Comparison of ENCODE assay signal across 2 cellular contexts in the genomic region with DNA sequence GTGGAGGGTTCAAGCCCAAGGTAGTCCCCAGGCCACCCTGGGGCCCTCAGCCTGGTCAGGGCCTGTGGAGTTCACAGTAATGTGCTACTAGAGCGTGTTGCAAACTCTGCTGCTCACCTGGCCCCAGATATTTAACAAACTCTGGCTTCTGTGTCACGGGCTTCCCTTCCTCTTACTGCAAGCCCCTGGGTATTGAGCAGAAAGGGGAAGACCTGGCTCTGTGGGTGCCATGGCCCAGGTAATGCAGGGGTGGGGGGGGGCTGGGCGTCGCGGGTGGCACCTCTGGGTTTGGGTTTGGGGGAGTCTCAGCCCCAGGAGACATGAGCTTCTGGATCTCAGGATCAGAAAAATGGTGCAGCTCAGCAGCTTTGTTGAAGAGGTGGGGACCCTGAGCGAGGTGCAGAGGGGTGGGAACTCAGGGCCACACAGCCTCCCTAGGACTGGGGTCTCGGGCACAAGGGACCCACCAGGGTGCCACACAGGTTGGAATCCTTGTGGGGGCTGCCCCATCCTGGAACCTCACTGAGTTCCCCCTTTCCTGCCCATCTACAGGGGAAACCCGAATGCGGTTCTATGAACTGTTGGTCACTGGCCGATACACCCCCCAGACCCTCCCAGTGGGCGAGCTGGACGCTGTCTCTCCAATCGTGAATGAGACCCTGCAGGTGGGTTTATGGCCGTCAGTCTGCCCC.
TF ChIP-seq lines count a peak whose summit lies in the region.

No MANE protein-coding gene starts in this region.

TF ChIP-seq in SK-N-SH, 30 proteins besides CTCF, POLR2A, EP300 and RAD21:
- TF ChIP-seq, protein P1, sequence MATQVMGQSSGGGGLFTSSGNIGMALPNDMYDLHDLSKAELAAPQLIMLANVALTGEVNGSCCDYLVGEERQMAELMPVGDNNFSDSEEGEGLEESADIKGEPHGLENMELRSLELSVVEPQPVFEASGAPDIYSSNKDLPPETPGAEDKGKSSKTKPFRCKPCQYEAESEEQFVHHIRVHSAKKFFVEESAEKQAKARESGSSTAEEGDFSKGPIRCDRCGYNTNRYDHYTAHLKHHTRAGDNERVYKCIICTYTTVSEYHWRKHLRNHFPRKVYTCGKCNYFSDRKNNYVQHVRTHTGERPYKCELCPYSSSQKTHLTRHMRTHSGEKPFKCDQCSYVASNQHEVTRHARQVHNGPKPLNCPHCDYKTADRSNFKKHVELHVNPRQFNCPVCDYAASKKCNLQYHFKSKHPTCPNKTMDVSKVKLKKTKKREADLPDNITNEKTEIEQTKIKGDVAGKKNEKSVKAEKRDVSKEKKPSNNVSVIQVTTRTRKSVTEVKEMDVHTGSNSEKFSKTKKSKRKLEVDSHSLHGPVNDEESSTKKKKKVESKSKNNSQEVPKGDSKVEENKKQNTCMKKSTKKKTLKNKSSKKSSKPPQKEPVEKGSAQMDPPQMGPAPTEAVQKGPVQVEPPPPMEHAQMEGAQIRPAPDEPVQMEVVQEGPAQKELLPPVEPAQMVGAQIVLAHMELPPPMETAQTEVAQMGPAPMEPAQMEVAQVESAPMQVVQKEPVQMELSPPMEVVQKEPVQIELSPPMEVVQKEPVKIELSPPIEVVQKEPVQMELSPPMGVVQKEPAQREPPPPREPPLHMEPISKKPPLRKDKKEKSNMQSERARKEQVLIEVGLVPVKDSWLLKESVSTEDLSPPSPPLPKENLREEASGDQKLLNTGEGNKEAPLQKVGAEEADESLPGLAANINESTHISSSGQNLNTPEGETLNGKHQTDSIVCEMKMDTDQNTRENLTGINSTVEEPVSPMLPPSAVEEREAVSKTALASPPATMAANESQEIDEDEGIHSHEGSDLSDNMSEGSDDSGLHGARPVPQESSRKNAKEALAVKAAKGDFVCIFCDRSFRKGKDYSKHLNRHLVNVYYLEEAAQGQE (IDR thresholded peaks at IDR 0.05; ENCODE audit: low read depth, low read length): no peak
- TF ChIP-seq RFX5 (IDR thresholded peaks at IDR 0.05; ENCODE audit: low read length) (no peak), FOXM1 (IDR thresholded peaks at IDR 0.05; ENCODE audit: low read depth) (no peak), RCOR1 (IDR thresholded peaks at IDR 0.05; ENCODE audit: low read length) (no peak), RXRA (IDR thresholded peaks at IDR 0.05; ENCODE audit: borderline replicate concordance, low read depth) (no peak), NRF1 (IDR thresholded peaks at IDR 0.05; ENCODE audit: low read depth, low read length) (no peak), GATA2 (CRISPR knock-in tag; IDR thresholded peaks at IDR 0.05) (no peak), YY1 (IDR thresholded peaks at IDR 0.05; ENCODE audit: low read depth) (no peak), TCF12 (IDR thresholded peaks at IDR 0.05) (no peak), NFIC (IDR thresholded peaks at IDR 0.05; ENCODE audit: borderline replicate concordance) (no peak), SMC3 (IDR thresholded peaks at IDR 0.05; ENCODE audit: low read depth, low read length) (no peak), MXI1 (IDR thresholded peaks at IDR 0.05; ENCODE audit: low read depth, low read length) (no peak), TEAD4 (IDR thresholded peaks at IDR 0.05; ENCODE audit: borderline replicate concordance, insufficient read depth) (no peak), TAF1 (IDR thresholded peaks at IDR 0.05; ENCODE audit: borderline replicate concordance, low read depth, low read length) (no peak), EZH2phosphoT487 (IDR thresholded peaks at IDR 0.05; ENCODE audit: borderline replicate concordance, low read depth) (no peak), ELF1 (IDR thresholded peaks at IDR 0.05) (no peak), ZBTB33 (IDR thresholded peaks at IDR 0.05; ENCODE audit: borderline replicate concordance, low read depth) (no peak), IRF3 (IDR thresholded peaks at IDR 0.05; ENCODE audit: low read depth, low read length) (no peak)
- TF ChIP-seq, protein P2, sequence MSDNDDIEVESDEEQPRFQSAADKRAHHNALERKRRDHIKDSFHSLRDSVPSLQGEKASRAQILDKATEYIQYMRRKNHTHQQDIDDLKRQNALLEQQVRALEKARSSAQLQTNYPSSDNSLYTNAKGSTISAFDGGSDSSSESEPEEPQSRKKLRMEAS (IDR thresholded peaks at IDR 0.05; ENCODE audit: low read depth): no peak
TF ChIP-seq in SK-N-SH: peak in this region for 0.

TF ChIP-seq in SK-N-SH treated with all-trans-retinoic acid at 6 μM for 48 hours, 23 proteins besides CTCF, POLR2A, EP300 and RAD21:
- TF ChIP-seq BACH2 (CRISPR knock-in tag; IDR thresholded peaks at IDR 0.05; ENCODE audit: borderline replicate concordance) (no peak), ZNF8 (CRISPR knock-in tag; IDR thresholded peaks at IDR 0.05) (no peak), ZC3H10 (CRISPR knock-in tag; IDR thresholded peaks at IDR 0.05) (no peak), SNAI2 (CRISPR knock-in tag; IDR thresholded peaks at IDR 0.05) (no peak), TOX (CRISPR knock-in tag; IDR thresholded peaks at IDR 0.05; ENCODE audit: borderline replicate concordance) (no peak), ZNF70 (CRISPR knock-in tag; IDR thresholded peaks at IDR 0.05) (no peak), PPARA (CRISPR knock-in tag; IDR thresholded peaks at IDR 0.05; ENCODE audit: borderline replicate concordance) (no peak), OSR1 (CRISPR knock-in tag; IDR thresholded peaks at IDR 0.05) (no peak), ZNF565 (CRISPR knock-in tag; conservative IDR thresholded peaks at IDR 0.05; ENCODE audit: low read depth) (no peak), ESRRG (CRISPR knock-in tag; IDR thresholded peaks at IDR 0.05) (no peak), CSDC2 (CRISPR knock-in tag; IDR thresholded peaks at IDR 0.05) (no peak), TSHZ2 (CRISPR knock-in tag; IDR thresholded peaks at IDR 0.05) (no peak), ARNTL (CRISPR knock-in tag; IDR thresholded peaks at IDR 0.05; ENCODE audit: borderline replicate concordance, low read depth) (no peak), GLIS3 (CRISPR knock-in tag; IDR thresholded peaks at IDR 0.05) (no peak), RARB (CRISPR knock-in tag; IDR thresholded peaks at IDR 0.05) (no peak), TCF4 (CRISPR knock-in tag; IDR thresholded peaks at IDR 0.05; ENCODE audit: borderline replicate concordance) (no peak), ISL1 (CRISPR knock-in tag; IDR thresholded peaks at IDR 0.05) (no peak), ZFP30 (CRISPR knock-in tag; IDR thresholded peaks at IDR 0.05) (no peak)
- TF ChIP-seq, protein P3, sequence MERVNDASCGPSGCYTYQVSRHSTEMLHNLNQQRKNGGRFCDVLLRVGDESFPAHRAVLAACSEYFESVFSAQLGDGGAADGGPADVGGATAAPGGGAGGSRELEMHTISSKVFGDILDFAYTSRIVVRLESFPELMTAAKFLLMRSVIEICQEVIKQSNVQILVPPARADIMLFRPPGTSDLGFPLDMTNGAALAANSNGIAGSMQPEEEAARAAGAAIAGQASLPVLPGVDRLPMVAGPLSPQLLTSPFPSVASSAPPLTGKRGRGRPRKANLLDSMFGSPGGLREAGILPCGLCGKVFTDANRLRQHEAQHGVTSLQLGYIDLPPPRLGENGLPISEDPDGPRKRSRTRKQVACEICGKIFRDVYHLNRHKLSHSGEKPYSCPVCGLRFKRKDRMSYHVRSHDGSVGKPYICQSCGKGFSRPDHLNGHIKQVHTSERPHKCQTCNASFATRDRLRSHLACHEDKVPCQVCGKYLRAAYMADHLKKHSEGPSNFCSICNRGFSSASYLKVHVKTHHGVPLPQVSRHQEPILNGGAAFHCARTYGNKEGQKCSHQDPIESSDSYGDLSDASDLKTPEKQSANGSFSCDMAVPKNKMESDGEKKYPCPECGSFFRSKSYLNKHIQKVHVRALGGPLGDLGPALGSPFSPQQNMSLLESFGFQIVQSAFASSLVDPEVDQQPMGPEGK (CRISPR knock-in tag; IDR thresholded peaks at IDR 0.05; ENCODE audit: borderline replicate concordance): no peak
